10 cellular contexts compared by ENCODE assay signal in the genomic region with DNA sequence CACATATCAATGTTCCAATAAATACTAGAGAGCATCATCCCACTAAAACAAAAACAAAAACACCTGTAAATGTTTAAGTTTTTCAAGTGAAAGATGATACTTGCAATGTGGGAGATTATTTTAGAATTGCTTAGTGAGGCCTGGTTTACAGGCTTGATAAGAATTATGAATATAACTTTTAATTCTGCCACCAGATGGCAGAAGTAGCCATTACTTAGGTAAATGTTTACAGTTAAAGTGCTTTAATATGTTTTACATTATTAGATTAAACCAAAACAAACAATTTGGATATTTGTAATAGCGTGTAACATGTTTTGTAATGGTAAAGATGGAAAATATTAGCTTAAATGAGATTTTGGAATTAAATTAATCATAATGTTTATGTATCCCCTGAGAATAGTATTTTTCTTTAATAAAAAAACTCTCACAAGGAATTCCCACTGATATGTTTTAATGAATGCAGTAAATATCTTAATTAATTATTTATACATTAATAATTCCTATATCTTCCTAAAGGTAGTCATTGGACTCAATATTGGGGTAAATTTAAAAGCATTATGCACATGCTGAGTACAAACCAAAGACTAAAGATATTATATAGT.
DNase-seq lines count a peak whose midpoint lies in the region; ATAC-seq, FAIRE-seq and TF ChIP-seq lines count a peak whose summit lies in the region.
"Had no signal": no experiment of that assay in that cellular context is flagged by ENCODE, and none has a peak within 500 bp of the region (broad histone marks: within the 10 kb centered on the region; RNA-seq: fewer than 3 reads in every experiment).

No MANE protein-coding gene starts in this region.

- H3K36me3 ChIP-seq in MM.1S (replicated peaks; ENCODE audit: insufficient read depth, low read length) (no peaks in the 10 kb centered on the region), neural progenitor cell (no peaks in the 10 kb centered on the region)
- H3K36me3 ChIP-seq in naive thymus-derived CD4-positive, alpha-beta T cell (ENCODE audit: control insufficient read depth in 2 of 3, insufficient read depth in 3 of 3, low read length in 3 of 3), result no peaks in the 10 kb centered on the region

- H3K4me2 ChIP-seq in MM.1S (ENCODE audit: low read depth, low read length) (no peak overlapping the region), neural progenitor cell (no peak overlapping the region)

- ATAC-seq in naive thymus-derived CD4-positive, alpha-beta T cell, result no peak
- ATAC-seq in GM19324 (IDR thresholded peaks at IDR 0.05; ENCODE audit: low FRiP score, unreplicated experiment) (no peak), sciatic nerve (no peak)
- ATAC-seq: stimulated activated memory B cell treated with anti-CD40 and anti-IgM and Interleukin-4, amounts not matched to agents 10 μg/mL and 1 μg/mL and 100 μg/mL, for 72 hours had no signal

- H3K9me2 ChIP-seq in MM.1S (replicated peaks; ENCODE audit: insufficient read depth, low read length), result no peaks in the 10 kb centered on the region

- TF ChIP-seq CTCF in MM.1S (IDR thresholded peaks at IDR 0.05; ENCODE audit: low read length), result peak; percentile 40
- peak; percentile 17 for TF ChIP-seq CTCF in cardiac fibroblast (IDR thresholded peaks at IDR 0.05; ENCODE audit: low read depth, low read length)
- TF ChIP-seq CTCF in neural progenitor cell (IDR thresholded peaks at IDR 0.05), result peak; percentile 57

- peaks cover 2% of the 10 kb centered on the region for H3K9me3 Mint-ChIP-seq in neural progenitor cell
- no peaks in the 10 kb centered on the region for H3K9me3 Mint-ChIP-seq in naive thymus-derived CD4-positive, alpha-beta T cell
- H3K9me3 Mint-ChIP-seq: stimulated activated memory B cell treated with anti-CD40 and anti-IgM and Interleukin-4, amounts not matched to agents 10 μg/mL and 1 μg/mL and 100 μg/mL, for 72 hours had no signal

- H3K4me1 ChIP-seq in MM.1S (ENCODE audit: low read length) (no peaks in the 10 kb centered on the region), neural progenitor cell (no peaks in the 10 kb centered on the region)
- H3K4me1 ChIP-seq in naive thymus-derived CD4-positive, alpha-beta T cell (ENCODE audit: control insufficient read depth in 2 of 2, insufficient read depth in 2 of 2, low read length in 2 of 2), result no peaks in the 10 kb centered on the region

- POLR2A ChIA-PET in naive thymus-derived CD4-positive, alpha-beta T cell (lab: Charles Lee), result no interaction called here

- peak; percentile 71 for FAIRE-seq in G401.6 (lab: Jason Lieb, UNC)

- H3K79me2 ChIP-seq in MM.1S (ENCODE audit: low read length) (no peaks in the 10 kb centered on the region), neural progenitor cell (ENCODE audit: low read depth) (no peaks in the 10 kb centered on the region)

- no peaks in the 10 kb centered on the region for H4K20me1 ChIP-seq in MM.1S (ENCODE audit: insufficient read depth, low read length)
- no peaks in the 10 kb centered on the region for H4K20me1 ChIP-seq in neural progenitor cell (ENCODE audit: low read depth)

- H3K9me3 ChIP-seq in MM.1S (replicated peaks; ENCODE audit: insufficient read depth, low read length) (no peaks in the 10 kb centered on the region), neural progenitor cell (ENCODE audit: low read depth) (no peaks in the 10 kb centered on the region)
- no peaks in the 10 kb centered on the region for H3K9me3 ChIP-seq in naive thymus-derived CD4-positive, alpha-beta T cell (ENCODE audit: control insufficient read depth in 2 of 3, low read length in 3 of 3)

- intact Hi-C loops in naive thymus-derived CD4-positive, alpha-beta T cell (cut with micrococcal nuclease), result loop anchor here (2.0 to 5.0 kb wide), 4 partner anchors 554 to 1465 kb away; no protein-coding TSS in a partner anchor
- intact Hi-C loops in sciatic nerve (cut with DNase I), result no loop called here

- no peaks in the 10 kb centered on the region for H3K36me3 Mint-ChIP-seq in neural progenitor cell
- H3K36me3 Mint-ChIP-seq in naive thymus-derived CD4-positive, alpha-beta T cell, result no peaks in the 10 kb centered on the region
- H3K36me3 Mint-ChIP-seq: stimulated activated memory B cell treated with anti-CD40 and anti-IgM and Interleukin-4, amounts not matched to agents 10 μg/mL and 1 μg/mL and 100 μg/mL, for 72 hours had no signal

- H3K9ac ChIP-seq in MM.1S (ENCODE audit: low read length) (no peak overlapping the region), neural progenitor cell (no peak overlapping the region)

- H3K27me3 Mint-ChIP-seq in neural progenitor cell (ENCODE audit: insufficient read depth, low read depth), result no peaks in the 10 kb centered on the region
- H3K27me3 Mint-ChIP-seq in naive thymus-derived CD4-positive, alpha-beta T cell, result peaks cover 0 to 7% (median 0%) of the 10 kb centered on the region in 5 donors
- H3K27me3 Mint-ChIP-seq: stimulated activated memory B cell treated with anti-CD40 and anti-IgM and Interleukin-4, amounts not matched to agents 10 μg/mL and 1 μg/mL and 100 μg/mL, for 72 hours had no signal

- CTCF ChIA-PET in naive thymus-derived CD4-positive, alpha-beta T cell (lab: Charles Lee), result no interaction called here

- no peaks in the 10 kb centered on the region for H3K4me1 Mint-ChIP-seq in neural progenitor cell
- H3K4me1 Mint-ChIP-seq in naive thymus-derived CD4-positive, alpha-beta T cell, result no peaks in the 10 kb centered on the region
- H3K4me1 Mint-ChIP-seq: stimulated activated memory B cell treated with anti-CD40 and anti-IgM and Interleukin-4, amounts not matched to agents 10 μg/mL and 1 μg/mL and 100 μg/mL, for 72 hours had no signal

- no peak overlapping the region for H3K4me3 Mint-ChIP-seq in neural progenitor cell
- no peak overlapping the region for H3K4me3 Mint-ChIP-seq in naive thymus-derived CD4-positive, alpha-beta T cell
- H3K4me3 Mint-ChIP-seq: stimulated activated memory B cell treated with anti-CD40 and anti-IgM and Interleukin-4, amounts not matched to agents 10 μg/mL and 1 μg/mL and 100 μg/mL, for 72 hours had no signal

- H3F3A ChIP-seq in MM.1S (ENCODE audit: insufficient read depth, low read length), result no peaks in the 10 kb centered on the region
- H3F3A ChIP-seq in neural progenitor cell (ENCODE audit: low read depth), result no peaks in the 10 kb centered on the region

- H3K27me3 ChIP-seq in MM.1S (replicated peaks; ENCODE audit: insufficient read depth, low read length), result no peaks in the 10 kb centered on the region
- no peaks in the 10 kb centered on the region for H3K27me3 ChIP-seq in neural progenitor cell
- H3K27me3 ChIP-seq in naive thymus-derived CD4-positive, alpha-beta T cell (ENCODE audit: control insufficient read depth in 2 of 2, insufficient read depth in 2 of 2, low read length in 2 of 2), result no peaks in the 10 kb centered on the region

- DNase-seq in MM.1S, result peak; percentile 11
- peak; percentile 51 to 59 for DNase-seq in cardiac fibroblast (ENCODE audit: low read depth in 2 of 2)
- peak; percentile 9 for DNase-seq in neural progenitor cell (ENCODE audit: low spot score)
- DNase-seq in naive thymus-derived CD4-positive, alpha-beta T cell, result no peak
- no peak for DNase-seq in cerebellar cortex (ENCODE audit: low spot score)
- no peak for DNase-seq in sciatic nerve (ENCODE audit: low spot score)
- DNase-seq: activated CD4-positive, alpha-beta T cell treated with anti-CD3 and anti-CD28 coated beads, Interleukin-2, amount 50 U/mL, for 4 hours had no signal

- H3K4me3 ChIP-seq in MM.1S (ENCODE audit: low read length) (no peak overlapping the region), cardiac fibroblast (replicated peaks in 1 of 2; ENCODE audit: low read depth in 2 of 2, low read length in 2 of 2) (no peak overlapping the region), neural progenitor cell (no peak overlapping the region)
- H3K4me3 ChIP-seq in naive thymus-derived CD4-positive, alpha-beta T cell (ENCODE audit: low read length), result no peak overlapping the region

- H2AFZ ChIP-seq in MM.1S (ENCODE audit: low read length) (no peak overlapping the region), neural progenitor cell (replicated peaks) (no peak overlapping the region)

- no peak overlapping the region for H3K27ac Mint-ChIP-seq in neural progenitor cell
- no peak overlapping the region for H3K27ac Mint-ChIP-seq in naive thymus-derived CD4-positive, alpha-beta T cell
- H3K27ac Mint-ChIP-seq: stimulated activated memory B cell treated with anti-CD40 and anti-IgM and Interleukin-4, amounts not matched to agents 10 μg/mL and 1 μg/mL and 100 μg/mL, for 72 hours had no signal

- H3K27ac ChIP-seq in MM.1S (ENCODE audit: low read length) (no peak overlapping the region), neural progenitor cell (no peak overlapping the region)
- H3K27ac ChIP-seq in naive thymus-derived CD4-positive, alpha-beta T cell (ENCODE audit: low read depth, low read length), result no peak overlapping the region

Comparison
In these comparisons a context has a peak if more than half of its experiments do, and no peak if none do; other contexts are left out.
1. DNase-seq: peak in MM.1S (single experiment), cardiac fibroblast (2 of 2) and neural progenitor cell (single experiment); none in naive thymus-derived CD4-positive, alpha-beta T cell (0 of 9), cerebellar cortex (single experiment) and sciatic nerve (single experiment).
2. Peak in every context shown above with its lines, with median percentiles within 50 percentile points of each other: CTCF ChIP-seq.